8 cellular contexts compared by ENCODE assay signal in the genomic region with DNA sequence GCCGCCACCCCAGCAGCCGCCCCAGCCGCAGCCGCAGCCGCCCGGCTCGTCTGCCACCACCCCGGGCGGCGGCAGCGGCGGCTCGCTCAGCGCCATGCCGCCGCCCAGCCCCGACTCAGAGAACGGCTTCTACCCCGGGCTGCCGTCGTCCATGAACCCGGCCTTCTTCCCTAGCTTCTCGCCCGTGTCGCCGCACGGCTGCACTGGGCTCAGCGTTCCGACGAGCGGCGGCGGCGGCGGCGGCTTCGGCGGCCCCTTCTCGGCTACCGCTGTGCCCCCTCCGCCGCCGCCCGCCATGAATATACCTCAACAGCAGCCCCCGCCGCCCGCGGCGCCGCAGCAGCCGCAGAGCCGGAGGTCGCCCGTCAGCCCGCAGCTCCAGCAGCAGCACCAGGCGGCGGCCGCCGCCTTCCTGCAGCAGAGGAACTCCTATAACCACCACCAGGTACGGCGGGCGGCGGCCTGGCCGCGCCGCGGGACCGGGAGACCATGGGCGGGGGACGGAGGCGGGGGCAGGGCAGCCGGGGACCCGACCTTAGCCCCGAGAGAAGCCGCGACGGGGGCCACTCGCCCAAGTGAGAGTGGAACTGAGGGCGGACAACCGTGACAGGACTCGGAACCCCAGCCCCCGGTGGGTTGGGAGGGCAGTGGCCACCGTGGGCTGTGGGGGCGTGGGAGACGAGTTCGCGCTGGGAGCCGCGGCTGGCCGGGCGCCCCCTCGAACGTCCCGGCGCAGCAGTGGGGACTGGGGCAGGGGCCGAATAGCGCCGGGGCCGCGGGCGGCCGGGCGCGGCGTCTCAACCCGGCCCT. TPM values are rescaled to one million over a fixed set of nuclear protein-coding genes. Genes with fewer than 3 reads are reported as not detected.
A peak's percentile ranks its signal among the peaks of the same experiment; 100 is the strongest.
DNase-seq lines count a peak whose midpoint lies in the region; ATAC-seq and TF ChIP-seq lines count a peak whose summit lies in the region.

No MANE protein-coding gene starts in this region.

- POLR2A ChIA-PET in activated CD8-positive, alpha-beta T cell treated with anti-CD3 and anti-CD28 coated beads, Interleukin-2, amount 10 ng/mL, durations not matched to agents 7 days and 5 days (lab: Charles Lee), result interaction anchor here (1.4 kb wide), 2 partner anchors 80 to 647 kb away, joined by 5 to 8 read pairs; no protein-coding TSS in a partner anchor

- peaks cover 28% of the 10 kb centered on the region for H3K4me1 Mint-ChIP-seq in activated CD8-positive, alpha-beta T cell treated with anti-CD3 and anti-CD28 coated beads, Interleukin-2, amount 10 ng/mL, durations not matched to agents 7 days and 5 days (ENCODE audit: low read depth)
- peaks cover 22% of the 10 kb centered on the region for H3K4me1 Mint-ChIP-seq in mesothelial cell of epicardium

- no peaks in the 10 kb centered on the region for H3K9me3 ChIP-seq in effector memory CD4-positive, alpha-beta T cell (ENCODE audit: control insufficient read depth, low read length)

- H3K4me3 Mint-ChIP-seq in activated CD8-positive, alpha-beta T cell treated with anti-CD3 and anti-CD28 coated beads, Interleukin-2, amount 10 ng/mL, durations not matched to agents 7 days and 5 days, result peak overlapping the region; percentile 93
- peak overlapping the region; percentile 61 for H3K4me3 Mint-ChIP-seq in mesothelial cell of epicardium

- peak overlapping the region; percentile 74 for H3K27ac ChIP-seq in effector memory CD4-positive, alpha-beta T cell (ENCODE audit: insufficient read depth, low read length, poor library complexity, severe bottlenecking)

- ATAC-seq in activated CD8-positive, alpha-beta T cell treated with anti-CD3 and anti-CD28 coated beads, Interleukin-2, amount 10 ng/mL, durations not matched to agents 7 days and 5 days, result peak; percentile 4
- no peak for ATAC-seq in HG02763 (IDR thresholded peaks at IDR 0.05; ENCODE audit: unreplicated experiment)

- CTCF ChIA-PET in activated CD8-positive, alpha-beta T cell treated with anti-CD3 and anti-CD28 coated beads, Interleukin-2, amount 10 ng/mL, durations not matched to agents 7 days and 5 days (lab: Charles Lee), result interaction anchor here (0.7 kb wide), 1 partner anchor 9 kb away, joined by 3 read pairs; no protein-coding TSS in a partner anchor

- H3K27ac Mint-ChIP-seq in activated CD8-positive, alpha-beta T cell treated with anti-CD3 and anti-CD28 coated beads, Interleukin-2, amount 10 ng/mL, durations not matched to agents 7 days and 5 days, result peak overlapping the region; percentile 75
- H3K27ac Mint-ChIP-seq in mesothelial cell of epicardium, result no peak overlapping the region

- no peaks in the 10 kb centered on the region for H3K36me3 ChIP-seq in effector memory CD4-positive, alpha-beta T cell (ENCODE audit: control insufficient read depth, insufficient read depth, low read length)

- H3K4me1 ChIP-seq in effector memory CD4-positive, alpha-beta T cell (ENCODE audit: control insufficient read depth, insufficient read depth, low read length, poor library complexity, severe bottlenecking), result no peaks in the 10 kb centered on the region

- DNase-seq in DMS 273 (lab: John Stamatoyannopoulos, UW; ENCODE audit: unreplicated experiment) (peak; percentile 61), DMS 273 treated with DMSO at 0.1 percent for 48 hours (lab: John Stamatoyannopoulos, UW) (no peak), HuH-7.5 (ENCODE audit: low spot score) (peak; percentile 51), mesothelial cell of epicardium (ENCODE audit: low spot score in 2 of 2, unreplicated experiment in 2 of 2) (peak; percentile 33 to 68)
- peak; percentile 55 for DNase-seq in activated CD8-positive, alpha-beta T cell treated with anti-CD3 and anti-CD28 coated beads, Interleukin-2, amount 10 ng/mL, durations not matched to agents 7 days and 5 days
- peak; percentile 41 to 49 (median 49) for DNase-seq in effector memory CD4-positive, alpha-beta T cell
- peak; percentile 14 to 31 for DNase-seq in stimulated activated CD8-positive, alpha-beta memory T cell treated with anti-CD3 and anti-CD28 coated beads, Interleukin-2, amount 100 ng/mL, for 1 hour (ENCODE audit: low read depth in 2 of 2)

- peaks cover 15% of the 10 kb centered on the region for H3K36me3 Mint-ChIP-seq in activated CD8-positive, alpha-beta T cell treated with anti-CD3 and anti-CD28 coated beads, Interleukin-2, amount 10 ng/mL, durations not matched to agents 7 days and 5 days (ENCODE audit: low read depth)
- H3K36me3 Mint-ChIP-seq in mesothelial cell of epicardium, result no peaks in the 10 kb centered on the region

- peak overlapping the region; percentile 71 for H3K4me3 ChIP-seq in effector memory CD4-positive, alpha-beta T cell (ENCODE audit: insufficient read depth, low read depth, low read length, poor library complexity, severe bottlenecking)

- no peaks in the 10 kb centered on the region for H3K9me3 Mint-ChIP-seq in activated CD8-positive, alpha-beta T cell treated with anti-CD3 and anti-CD28 coated beads, Interleukin-2, amount 10 ng/mL, durations not matched to agents 7 days and 5 days (ENCODE audit: insufficient read depth)
- no peaks in the 10 kb centered on the region for H3K9me3 Mint-ChIP-seq in mesothelial cell of epicardium

- no peaks in the 10 kb centered on the region for H3K27me3 Mint-ChIP-seq in activated CD8-positive, alpha-beta T cell treated with anti-CD3 and anti-CD28 coated beads, Interleukin-2, amount 10 ng/mL, durations not matched to agents 7 days and 5 days (ENCODE audit: low read depth)
- H3K27me3 Mint-ChIP-seq in mesothelial cell of epicardium (ENCODE audit: low read depth), result peaks cover 11% of the 10 kb centered on the region

- no peaks in the 10 kb centered on the region for H3K27me3 ChIP-seq in effector memory CD4-positive, alpha-beta T cell (replicated peaks; ENCODE audit: control insufficient read depth, insufficient read depth, low read length, poor library complexity, severe bottlenecking)

- TF ChIP-seq CTCF in mesothelial cell of epicardium (IDR thresholded peaks at IDR 0.05; ENCODE audit: unreplicated experiment), result no peak

RNA-seq across cellular contexts. Expression of a gene that starts 1.8 kb away (rescaled TPM):
- 1 to 10 TPM; 8.8 to 9.7 TPM for total RNA-seq in activated CD8-positive, alpha-beta T cell treated with anti-CD3 and anti-CD28 coated beads, Interleukin-2, amount 10 ng/mL, durations not matched to agents 7 days and 5 days
- total RNA-seq in mesothelial cell of epicardium, result 4.1 to 5.3 TPM (median 4.8 TPM) in 3 replicates
